Comparison of ENCODE assay signal across 9 cellular contexts in genomic region chr22:39309364-39309861, GRCh38. TPM values are rescaled to one million over a fixed set of nuclear protein-coding genes. Genes with fewer than 3 reads are reported as not detected.
DNase-seq lines count a peak whose midpoint lies in the region; ATAC-seq, FAIRE-seq and TF ChIP-seq lines count a peak whose summit lies in the region.
"Had no signal": no experiment of that assay in that cellular context is flagged by ENCODE, and none has a peak within 500 bp of the region (broad histone marks: within the 10 kb centered on the region; RNA-seq: fewer than 3 reads in every experiment).

No MANE protein-coding gene starts in this region.

- no peak for ATAC-seq in activated CD8-positive, alpha-beta T cell treated with anti-CD3 and anti-CD28 coated beads for 36 hours
- ATAC-seq in activated CD8-positive, alpha-beta T cell treated with anti-CD3 and anti-CD28 coated beads, Interleukin-2, amount 10 ng/mL, durations not matched to agents 7 days and 5 days, result no peak
- no peak for ATAC-seq in activated naive CD8-positive, alpha-beta T cell treated with anti-CD3 and anti-CD28 coated beads, Interleukin-2, amount 50 U/mL, for 24 hours

- no peak overlapping the region for H2AFZ ChIP-seq in keratinocyte (ENCODE audit: control insufficient read depth, low read length)

- no peaks in the 10 kb centered on the region for H3K27me3 Mint-ChIP-seq in activated CD8-positive, alpha-beta T cell treated with anti-CD3 and anti-CD28 coated beads for 36 hours
- no peaks in the 10 kb centered on the region for H3K27me3 Mint-ChIP-seq in activated CD8-positive, alpha-beta T cell treated with anti-CD3 and anti-CD28 coated beads, Interleukin-2, amount 10 ng/mL, durations not matched to agents 7 days and 5 days (ENCODE audit: low read depth)
- no peaks in the 10 kb centered on the region for H3K27me3 Mint-ChIP-seq in activated naive CD8-positive, alpha-beta T cell treated with anti-CD3 and anti-CD28 coated beads, Interleukin-2, amount 50 U/mL, for 24 hours
- no peaks in the 10 kb centered on the region for H3K27me3 Mint-ChIP-seq in type B pancreatic cell
- H3K27me3 Mint-ChIP-seq in activated CD4-positive, alpha-beta memory T cell treated with anti-CD3 and anti-CD28 coated beads, Interleukin-2, amount 10 ng/mL, durations not matched to agents 7 days and 5 days, result no peaks in the 10 kb centered on the region
- H3K27me3 Mint-ChIP-seq: B cell had no signal

- peak overlapping the region; percentile 86 for H3K27ac ChIP-seq in keratinocyte (ENCODE audit: control insufficient read depth, insufficient read depth, low read length)

- intact Hi-C loops in activated CD8-positive, alpha-beta T cell treated with anti-CD3 and anti-CD28 coated beads for 36 hours (cut with micrococcal nuclease), result no loop called here

- H3K27me3 ChIP-seq in keratinocyte (ENCODE audit: control insufficient read depth, extremely low read depth, insufficient read depth, low read length), result no peaks in the 10 kb centered on the region

- CTCF ChIA-PET in activated CD8-positive, alpha-beta T cell treated with anti-CD3 and anti-CD28 coated beads for 36 hours (lab: Charles Lee), result interaction anchor here (0.8 to 4.7 kb wide), 4 partner anchors 94 to 155 kb away, joined by 4 to 99 read pairs (median 4); no protein-coding TSS in a partner anchor
- CTCF ChIA-PET in activated CD8-positive, alpha-beta T cell treated with anti-CD3 and anti-CD28 coated beads, Interleukin-2, amount 10 ng/mL, durations not matched to agents 7 days and 5 days (lab: Charles Lee), result interaction anchor here (1.0 to 4.6 kb wide), 4 partner anchors 10 to 304 kb away, joined by 3 to 129 read pairs (median 10); partner anchors contain the start of gene RPL3
- CTCF ChIA-PET in activated CD4-positive, alpha-beta memory T cell treated with anti-CD3 and anti-CD28 coated beads, Interleukin-2, amount 10 ng/mL, durations not matched to agents 7 days and 5 days (lab: Charles Lee), result interaction anchor here (1.0 to 3.4 kb wide), 5 partner anchors 10 to 174 kb away, joined by 3 to 25 read pairs (median 3); partner anchors contain the start of gene RPL3

- peak; percentile 90 for FAIRE-seq in keratinocyte (lab: Jason Lieb, UNC)

- H3K4me3 ChIP-seq in keratinocyte (ENCODE audit: control insufficient read depth in 2 of 3, extremely low read depth in 1 of 3, insufficient read depth in 2 of 3, low read depth in 1 of 3, low read length in 3 of 3), result peak overlapping the region in 2 of 3 experiments; percentile 21 to 40

- POLR2A ChIA-PET in activated CD8-positive, alpha-beta T cell treated with anti-CD3 and anti-CD28 coated beads for 36 hours (lab: Charles Lee), result interaction anchor here (0.8 to 5.5 kb wide), 6 partner anchors 9 to 139 kb away, joined by 3 to 40 read pairs (median 4); partner anchors contain the start of gene TAB1
- POLR2A ChIA-PET in activated CD8-positive, alpha-beta T cell treated with anti-CD3 and anti-CD28 coated beads, Interleukin-2, amount 10 ng/mL, durations not matched to agents 7 days and 5 days (lab: Charles Lee), result interaction anchor here (0.6 to 1.1 kb wide), 2 partner anchors 9 to 1067 kb away, joined by 3 read pairs; no protein-coding TSS in a partner anchor
- POLR2A ChIA-PET in activated CD4-positive, alpha-beta memory T cell treated with anti-CD3 and anti-CD28 coated beads, Interleukin-2, amount 10 ng/mL, durations not matched to agents 7 days and 5 days (lab: Charles Lee), result interaction anchor here (1.0 to 3.6 kb wide), 2 partner anchors 10 to 138 kb away, joined by 4 to 26 read pairs; partner anchors contain the start of gene RPL3

- peak; percentile 36 for TF ChIP-seq CTCF in activated CD8-positive, alpha-beta T cell treated with anti-CD3 and anti-CD28 coated beads for 36 hours (IDR thresholded peaks at IDR 0.05)
- TF ChIP-seq CTCF in keratinocyte (optimal IDR thresholded peaks at IDR 0.05 in 1 of 3, IDR thresholded peaks at IDR 0.05 in 1 of 3, conservative IDR thresholded peaks at IDR 0.05 in 1 of 3; ENCODE audit: extremely low read depth in 1 of 3, insufficient read depth in 2 of 3, low read length in 3 of 3), result peak; percentile 59 to 77 (median 74)
- TF ChIP-seq CTCF in type B pancreatic cell (conservative IDR thresholded peaks at IDR 0.05), result peak; percentile 51

- no peak for DNase-seq in activated CD8-positive, alpha-beta T cell treated with anti-CD3 and anti-CD28 coated beads for 36 hours
- no peak for DNase-seq in activated CD8-positive, alpha-beta T cell treated with anti-CD3 and anti-CD28 coated beads, Interleukin-2, amount 10 ng/mL, durations not matched to agents 7 days and 5 days
- no peak for DNase-seq in activated naive CD8-positive, alpha-beta T cell treated with anti-CD3 and anti-CD28 coated beads, Interleukin-2, amount 50 U/mL, for 24 hours
- no peak for DNase-seq in keratinocyte (ENCODE audit: low read depth, low spot score)
- no peak for DNase-seq in type B pancreatic cell (ENCODE audit: extremely low spot score, unreplicated experiment)
- DNase-seq in NCI-H187 (lab: John Stamatoyannopoulos, UW), result no peak
- DNase-seq in COR-L47 (lab: John Stamatoyannopoulos, UW), result no peak
- DNase-seq in activated CD4-positive, alpha-beta memory T cell treated with anti-CD3 and anti-CD28 coated beads, Interleukin-2, amount 10 ng/mL, durations not matched to agents 7 days and 5 days, result no peak

- peaks cover 23% of the 10 kb centered on the region for H3K4me1 Mint-ChIP-seq in activated CD8-positive, alpha-beta T cell treated with anti-CD3 and anti-CD28 coated beads for 36 hours (ENCODE audit: low read depth)
- peaks cover 25% of the 10 kb centered on the region for H3K4me1 Mint-ChIP-seq in activated CD8-positive, alpha-beta T cell treated with anti-CD3 and anti-CD28 coated beads, Interleukin-2, amount 10 ng/mL, durations not matched to agents 7 days and 5 days (ENCODE audit: low read depth)
- H3K4me1 Mint-ChIP-seq in activated naive CD8-positive, alpha-beta T cell treated with anti-CD3 and anti-CD28 coated beads, Interleukin-2, amount 50 U/mL, for 24 hours, result peaks cover 20% of the 10 kb centered on the region
- H3K4me1 Mint-ChIP-seq in type B pancreatic cell (ENCODE audit: unreplicated experiment), result peaks cover 18% of the 10 kb centered on the region
- H3K4me1 Mint-ChIP-seq in activated CD4-positive, alpha-beta memory T cell treated with anti-CD3 and anti-CD28 coated beads, Interleukin-2, amount 10 ng/mL, durations not matched to agents 7 days and 5 days, result peaks cover 31% of the 10 kb centered on the region

- dilution Hi-C loops in keratinocyte (cut with MboI; ENCODE audit: extremely low pct_ligation_motif_present, low sequenced_read_pairs), result no loop called here

- H4K20me1 ChIP-seq in keratinocyte (ENCODE audit: control insufficient read depth, extremely low read depth, insufficient read depth, low read length), result peaks cover 30% of the 10 kb centered on the region

- no peak overlapping the region for H3K4me3 Mint-ChIP-seq in activated CD8-positive, alpha-beta T cell treated with anti-CD3 and anti-CD28 coated beads for 36 hours
- no peak overlapping the region for H3K4me3 Mint-ChIP-seq in activated CD8-positive, alpha-beta T cell treated with anti-CD3 and anti-CD28 coated beads, Interleukin-2, amount 10 ng/mL, durations not matched to agents 7 days and 5 days
- H3K4me3 Mint-ChIP-seq in activated naive CD8-positive, alpha-beta T cell treated with anti-CD3 and anti-CD28 coated beads, Interleukin-2, amount 50 U/mL, for 24 hours, result no peak overlapping the region
- no peak overlapping the region for H3K4me3 Mint-ChIP-seq in type B pancreatic cell
- no peak overlapping the region for H3K4me3 Mint-ChIP-seq in activated CD4-positive, alpha-beta memory T cell treated with anti-CD3 and anti-CD28 coated beads, Interleukin-2, amount 10 ng/mL, durations not matched to agents 7 days and 5 days
- H3K4me3 Mint-ChIP-seq: B cell had no signal

- no peaks in the 10 kb centered on the region for H3K9me3 ChIP-seq in keratinocyte (ENCODE audit: control insufficient read depth, low read depth, low read length)

- H3K9ac ChIP-seq in keratinocyte (ENCODE audit: control insufficient read depth, extremely low read depth, insufficient read depth, low read length), result peak overlapping the region; percentile 66

- H3K9me1 ChIP-seq in keratinocyte (ENCODE audit: control insufficient read depth, extremely low read depth, insufficient read depth, low read length), result peaks cover 2% of the 10 kb centered on the region

- no peak overlapping the region for H3K27ac Mint-ChIP-seq in activated CD8-positive, alpha-beta T cell treated with anti-CD3 and anti-CD28 coated beads for 36 hours
- H3K27ac Mint-ChIP-seq in activated CD8-positive, alpha-beta T cell treated with anti-CD3 and anti-CD28 coated beads, Interleukin-2, amount 10 ng/mL, durations not matched to agents 7 days and 5 days, result no peak overlapping the region
- peak overlapping the region; percentile 27 for H3K27ac Mint-ChIP-seq in activated naive CD8-positive, alpha-beta T cell treated with anti-CD3 and anti-CD28 coated beads, Interleukin-2, amount 50 U/mL, for 24 hours
- peak overlapping the region; percentile 84 for H3K27ac Mint-ChIP-seq in type B pancreatic cell
- H3K27ac Mint-ChIP-seq in activated CD4-positive, alpha-beta memory T cell treated with anti-CD3 and anti-CD28 coated beads, Interleukin-2, amount 10 ng/mL, durations not matched to agents 7 days and 5 days, result no peak overlapping the region

- peaks cover 58% of the 10 kb centered on the region for H3K4me1 ChIP-seq in keratinocyte (ENCODE audit: control insufficient read depth, extremely low read depth, insufficient read depth, low read length)

- H3K36me3 ChIP-seq in keratinocyte (ENCODE audit: control insufficient read depth in 2 of 2, extremely low read depth in 1 of 2, insufficient read depth in 2 of 2, low read length in 2 of 2), result peaks cover 27 to 37% of the 10 kb centered on the region in 2 experiments

- peaks cover 14% of the 10 kb centered on the region for H3K79me2 ChIP-seq in keratinocyte (ENCODE audit: control insufficient read depth, insufficient read depth, low read length)

- peak overlapping the region; percentile 84 for H3K4me2 ChIP-seq in keratinocyte (ENCODE audit: control insufficient read depth, extremely low read depth, insufficient read depth, low read depth, low read length)

- H3K9me3 Mint-ChIP-seq in activated CD8-positive, alpha-beta T cell treated with anti-CD3 and anti-CD28 coated beads for 36 hours, result no peaks in the 10 kb centered on the region
- no peaks in the 10 kb centered on the region for H3K9me3 Mint-ChIP-seq in activated CD8-positive, alpha-beta T cell treated with anti-CD3 and anti-CD28 coated beads, Interleukin-2, amount 10 ng/mL, durations not matched to agents 7 days and 5 days (ENCODE audit: insufficient read depth)
- no peaks in the 10 kb centered on the region for H3K9me3 Mint-ChIP-seq in activated naive CD8-positive, alpha-beta T cell treated with anti-CD3 and anti-CD28 coated beads, Interleukin-2, amount 50 U/mL, for 24 hours
- H3K9me3 Mint-ChIP-seq in type B pancreatic cell, result no peaks in the 10 kb centered on the region
- no peaks in the 10 kb centered on the region for H3K9me3 Mint-ChIP-seq in activated CD4-positive, alpha-beta memory T cell treated with anti-CD3 and anti-CD28 coated beads, Interleukin-2, amount 10 ng/mL, durations not matched to agents 7 days and 5 days

- H3K36me3 Mint-ChIP-seq in activated CD8-positive, alpha-beta T cell treated with anti-CD3 and anti-CD28 coated beads for 36 hours (ENCODE audit: low read depth), result peaks cover 30% of the 10 kb centered on the region
- H3K36me3 Mint-ChIP-seq in activated CD8-positive, alpha-beta T cell treated with anti-CD3 and anti-CD28 coated beads, Interleukin-2, amount 10 ng/mL, durations not matched to agents 7 days and 5 days (ENCODE audit: low read depth), result peaks cover 28% of the 10 kb centered on the region
- H3K36me3 Mint-ChIP-seq in activated naive CD8-positive, alpha-beta T cell treated with anti-CD3 and anti-CD28 coated beads, Interleukin-2, amount 50 U/mL, for 24 hours (ENCODE audit: low read depth), result peaks cover 29% of the 10 kb centered on the region
- peaks cover 15% of the 10 kb centered on the region for H3K36me3 Mint-ChIP-seq in type B pancreatic cell
- peaks cover 32% of the 10 kb centered on the region for H3K36me3 Mint-ChIP-seq in activated CD4-positive, alpha-beta memory T cell treated with anti-CD3 and anti-CD28 coated beads, Interleukin-2, amount 10 ng/mL, durations not matched to agents 7 days and 5 days (ENCODE audit: low read depth)

RNA-seq across cellular contexts. Expression of gene RPL3, which starts 10.0 kb away (rescaled TPM):
- total RNA-seq in activated CD8-positive, alpha-beta T cell treated with anti-CD3 and anti-CD28 coated beads for 36 hours, result 1,000 to 10,000 TPM; 3,563 to 3,599 TPM
- total RNA-seq in activated CD8-positive, alpha-beta T cell treated with anti-CD3 and anti-CD28 coated beads, Interleukin-2, amount 10 ng/mL, durations not matched to agents 7 days and 5 days, result 1,000 to 10,000 TPM; 1,693 to 1,717 TPM
- polyA plus RNA-seq in keratinocyte, result 2,424 to 2,611 TPM (median 2,538 TPM) in 3 replicates
- polyA plus RNA-seq in keratinocyte (2011; ENCODE audit: low read depth), result 2,618 TPM
- 2,037 and 2,979 TPM in 2 replicates for polyA plus RNA-seq in keratinocyte (2011; cell fraction: cytosol; rRNA removed)
- polyA plus RNA-seq in keratinocyte (2011; cell fraction: nucleus; rRNA removed), result 1,267 and 1,276 TPM in 2 replicates
- 2,146 and 2,726 TPM in 2 replicates for polyA plus RNA-seq in keratinocyte (2012; ENCODE audit: low replicate concordance)
- 1,617 to 1,755 TPM (median 1,669 TPM) in 3 replicates for polyA minus RNA-seq in keratinocyte
- polyA minus RNA-seq in keratinocyte (2011; cell fraction: cytosol; rRNA and poly(A)+ RNA removed), result 2,002 TPM
- polyA minus RNA-seq in keratinocyte (2011; cell fraction: nucleus; rRNA and poly(A)+ RNA removed), result 534 and 588 TPM in 2 replicates
- 2,337 and 2,431 TPM in 2 replicates for total RNA-seq in type B pancreatic cell (ENCODE audit: low replicate concordance)
- total RNA-seq in activated CD4-positive, alpha-beta memory T cell treated with anti-CD3 and anti-CD28 coated beads, Interleukin-2, amount 10 ng/mL, durations not matched to agents 7 days and 5 days, result 1,000 to 10,000 TPM; 1,526 to 1,529 TPM

RNA-seq across cellular contexts. Expression of gene SYNGR1, which starts 40.4 kb away (rescaled TPM):
- 1 to 10 TPM; 2.4 to 3.8 TPM for total RNA-seq in activated CD8-positive, alpha-beta T cell treated with anti-CD3 and anti-CD28 coated beads for 36 hours
- under 1 TPM; 0.24 to 0.37 TPM for total RNA-seq in activated CD8-positive, alpha-beta T cell treated with anti-CD3 and anti-CD28 coated beads, Interleukin-2, amount 10 ng/mL, durations not matched to agents 7 days and 5 days
- polyA plus RNA-seq in keratinocyte, result 0.63 to 1.4 TPM (median 0.76 TPM) in 3 replicates
- 0.67 TPM for polyA plus RNA-seq in keratinocyte (2011; ENCODE audit: low read depth)
- 1.2 and 2.7 TPM in 2 replicates for polyA plus RNA-seq in keratinocyte (2011; cell fraction: cytosol; rRNA removed)
- 1.5 and 2.7 TPM in 2 replicates for polyA plus RNA-seq in keratinocyte (2011; cell fraction: nucleus; rRNA removed)
- polyA plus RNA-seq in keratinocyte (2012; ENCODE audit: low replicate concordance), result 0.78 and 2.2 TPM in 2 replicates
- 0.54 to 1.9 TPM (median 0.56 TPM) in 3 replicates for polyA minus RNA-seq in keratinocyte
- polyA minus RNA-seq in keratinocyte (2011; cell fraction: cytosol; rRNA and poly(A)+ RNA removed), result 1.5 TPM
- polyA minus RNA-seq in keratinocyte (2011; cell fraction: nucleus; rRNA and poly(A)+ RNA removed), result 0.62 and 1.3 TPM in 2 replicates
- 41.4 and 47.9 TPM in 2 replicates for total RNA-seq in type B pancreatic cell (ENCODE audit: low replicate concordance)
- under 1 TPM in 1 of 2 experiments, not detected in 1; 0.15 TPM for total RNA-seq in activated CD4-positive, alpha-beta memory T cell treated with anti-CD3 and anti-CD28 coated beads, Interleukin-2, amount 10 ng/mL, durations not matched to agents 7 days and 5 days

Comparison
In these comparisons a context has a peak if more than half of its experiments do, and no peak if none do; other contexts are left out.
1. H3K27ac Mint-ChIP-seq: peak in activated naive CD8-positive, alpha-beta T cell treated with anti-CD3 and anti-CD28 coated beads, Interleukin-2, amount 50 U/mL, for 24 hours (single experiment) and type B pancreatic cell (single experiment); none in activated CD8-positive, alpha-beta T cell treated with anti-CD3 and anti-CD28 coated beads for 36 hours (single experiment), activated CD8-positive, alpha-beta T cell treated with anti-CD3 and anti-CD28 coated beads, Interleukin-2, amount 10 ng/mL, durations not matched to agents 7 days and 5 days (single experiment) and activated CD4-positive, alpha-beta memory T cell treated with anti-CD3 and anti-CD28 coated beads, Interleukin-2, amount 10 ng/mL, durations not matched to agents 7 days and 5 days (single experiment).
2. Peak in every context shown above with its lines, with median percentiles within 50 percentile points of each other: CTCF ChIP-seq.